Comparison of ENCODE assay signal across 27 cellular contexts in the genomic region with DNA sequence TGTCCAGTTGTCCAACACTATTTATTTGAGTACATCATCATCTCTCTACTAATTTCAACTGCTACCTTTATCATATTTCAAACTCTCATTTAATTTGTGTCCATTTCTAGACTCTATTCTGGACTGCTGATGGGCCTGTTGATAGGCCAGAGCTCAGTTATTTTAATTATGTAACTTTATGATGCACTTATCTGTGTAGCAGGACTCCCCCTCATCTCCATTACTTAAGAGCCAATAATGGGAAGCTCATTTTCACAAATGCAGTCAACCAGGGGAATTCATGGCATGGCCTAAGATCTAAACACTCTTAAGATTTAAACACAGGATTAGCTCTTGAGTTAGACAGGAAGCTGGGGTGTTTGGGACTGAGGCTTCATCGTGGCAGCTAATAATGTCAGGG.
"Had no signal": no experiment of that assay in that cellular context is flagged by ENCODE, and none has a peak within 500 bp of the region (broad histone marks: within the 10 kb centered on the region; RNA-seq: fewer than 3 reads in every experiment).

No MANE protein-coding gene starts in this region.

- H3K27ac ChIP-seq: adrenal gland, breast epithelium, SJSA1 had no signal

- H3K27me3 ChIP-seq: adrenal gland, breast epithelium, SJSA1 had no signal

- H3K27ac Mint-ChIP-seq: activated CD8-positive, alpha-beta T cell treated with anti-CD3 and anti-CD28 coated beads for 36 hours; activated naive CD8-positive, alpha-beta T cell treated with anti-CD3 and anti-CD28 coated beads, Interleukin-2, amount 10 ng/mL, durations not matched to agents 7 days and 5 days; activated T-cell treated with anti-CD3 and anti-CD28 coated beads, Interleukin-2, amount 50 U/mL, for 72 hours; activated T-helper 2 cell treated with anti-CD3 and anti-CD28 coated beads, Interferon-gamma antibody, Interleukin-2, Interleukin-4, amounts not matched to agents 10 μg/mL and 5 μg/mL and 100 μg/mL, durations not matched to agents 14 hours and 24 hours and 36 hours had no signal

- ATAC-seq: activated CD8-positive, alpha-beta T cell treated with anti-CD3 and anti-CD28 coated beads for 36 hours; Panc1 had no signal

- H3K9me3 ChIP-seq: adrenal gland, breast epithelium, SJSA1 had no signal

- H3K4me3 Mint-ChIP-seq: activated CD8-positive, alpha-beta T cell treated with anti-CD3 and anti-CD28 coated beads for 36 hours; activated naive CD8-positive, alpha-beta T cell treated with anti-CD3 and anti-CD28 coated beads, Interleukin-2, amount 10 ng/mL, durations not matched to agents 7 days and 5 days; activated T-cell treated with anti-CD3 and anti-CD28 coated beads, Interleukin-2, amount 50 U/mL, for 72 hours had no signal

- DNase-seq: activated CD4-positive, alpha-beta T cell treated with anti-CD3 and anti-CD28 coated beads for 4 hours; activated CD8-positive, alpha-beta memory T cell treated with anti-CD3 and anti-CD28 coated beads, Interleukin-2, amount 50 U/mL, for 4 hours; activated CD8-positive, alpha-beta T cell treated with anti-CD3 and anti-CD28 coated beads for 36 hours; activated gamma-delta T cell treated with Interleukin-2 at 50 U/mL for 16 hours; activated naive CD4-positive, alpha-beta T cell treated with anti-CD3 and anti-CD28 coated beads, Interleukin-2, amount 50 U/mL, for 16 hours; activated naive CD8-positive, alpha-beta T cell treated with anti-CD3 and anti-CD28 coated beads, Interleukin-2, amount 10 ng/mL, durations not matched to agents 7 days and 5 days; activated T-cell treated with anti-CD3 and anti-CD28 coated beads, Interleukin-2, amount 50 U/mL, for 72 hours; aorta; caudate nucleus; KG1; NCI-H1048; NCI-H146; NCI-H187 treated with DMSO at 0.1 percent for 48 hours; NCI-H2171; NCI-H2227 treated with DMSO at 0.1 percent for 48 hours; NCI-H446 treated with DMSO at 0.1 percent for 48 hours; NCI-H524 treated with DMSO at 0.1 percent for 48 hours; NCI-H748 treated with DMSO at 0.1 percent for 48 hours; OCI-M1; SHP77; T-helper 2 cell; T1000 had no signal

- H3K27me3 Mint-ChIP-seq: activated CD8-positive, alpha-beta T cell treated with anti-CD3 and anti-CD28 coated beads for 36 hours; activated naive CD8-positive, alpha-beta T cell treated with anti-CD3 and anti-CD28 coated beads, Interleukin-2, amount 10 ng/mL, durations not matched to agents 7 days and 5 days had no signal

- H3K36me3 ChIP-seq: adrenal gland, breast epithelium had no signal

- H3K4me3 ChIP-seq: adrenal gland, breast epithelium, SJSA1 had no signal

- H3K9me3 Mint-ChIP-seq: activated CD8-positive, alpha-beta T cell treated with anti-CD3 and anti-CD28 coated beads for 36 hours; activated naive CD8-positive, alpha-beta T cell treated with anti-CD3 and anti-CD28 coated beads, Interleukin-2, amount 10 ng/mL, durations not matched to agents 7 days and 5 days; activated T-cell treated with anti-CD3 and anti-CD28 coated beads, Interleukin-2, amount 50 U/mL, for 72 hours; activated T-helper 2 cell treated with anti-CD3 and anti-CD28 coated beads, Interferon-gamma antibody, Interleukin-2, Interleukin-4, amounts not matched to agents 10 μg/mL and 5 μg/mL and 100 μg/mL, durations not matched to agents 14 hours and 24 hours and 36 hours had no signal
